1 cellular context compared by ENCODE assay signal in the genomic region with DNA sequence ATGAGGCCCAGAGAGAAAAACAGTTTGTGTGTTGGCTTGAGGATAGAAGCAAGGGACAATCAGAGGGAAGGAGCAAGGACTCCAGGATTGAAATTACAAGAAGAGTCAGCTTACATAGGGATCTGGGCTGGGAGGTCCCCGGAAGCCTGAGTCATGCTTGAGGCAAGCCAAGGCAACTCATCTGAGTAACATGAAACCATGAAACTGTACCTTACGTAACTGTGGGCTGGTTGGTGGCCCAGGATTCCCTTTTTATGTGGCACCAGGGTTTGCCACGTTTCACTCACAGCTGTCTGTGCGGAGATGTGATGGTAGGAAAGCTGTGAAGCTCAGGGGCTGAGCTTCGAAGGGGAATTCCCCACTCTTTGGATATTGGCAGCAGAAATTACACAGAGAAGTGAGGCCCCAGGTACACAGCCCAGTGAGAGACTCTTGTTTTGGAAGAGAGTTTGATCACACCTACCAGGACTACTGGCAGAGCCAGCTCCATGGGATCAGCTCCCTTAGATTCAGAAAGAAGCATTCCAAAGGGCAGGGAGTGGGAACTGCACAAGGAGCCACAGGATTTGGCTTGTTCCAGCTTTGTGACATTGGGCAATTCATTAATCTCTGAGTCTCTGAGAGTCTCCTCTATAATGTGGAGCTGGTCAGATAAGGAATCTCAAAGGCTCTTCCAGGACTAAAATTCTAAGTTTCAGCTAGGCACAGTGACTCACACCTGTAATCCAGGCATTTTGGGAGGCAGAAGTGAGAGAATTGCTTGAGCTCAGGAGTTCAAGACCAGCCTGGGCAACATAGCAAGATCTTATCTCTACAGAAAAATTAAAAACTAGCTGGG.
A peak's percentile ranks its signal among the peaks of the same experiment; 100 is the strongest.
TF ChIP-seq lines count a peak whose summit lies in the region.

No MANE protein-coding gene starts in this region.

TF ChIP-seq in HEK293, 187 proteins besides CTCF, POLR2A, EP300 and RAD21 (continued from another document and continues in another):
- TF ChIP-seq, protein P1, sequence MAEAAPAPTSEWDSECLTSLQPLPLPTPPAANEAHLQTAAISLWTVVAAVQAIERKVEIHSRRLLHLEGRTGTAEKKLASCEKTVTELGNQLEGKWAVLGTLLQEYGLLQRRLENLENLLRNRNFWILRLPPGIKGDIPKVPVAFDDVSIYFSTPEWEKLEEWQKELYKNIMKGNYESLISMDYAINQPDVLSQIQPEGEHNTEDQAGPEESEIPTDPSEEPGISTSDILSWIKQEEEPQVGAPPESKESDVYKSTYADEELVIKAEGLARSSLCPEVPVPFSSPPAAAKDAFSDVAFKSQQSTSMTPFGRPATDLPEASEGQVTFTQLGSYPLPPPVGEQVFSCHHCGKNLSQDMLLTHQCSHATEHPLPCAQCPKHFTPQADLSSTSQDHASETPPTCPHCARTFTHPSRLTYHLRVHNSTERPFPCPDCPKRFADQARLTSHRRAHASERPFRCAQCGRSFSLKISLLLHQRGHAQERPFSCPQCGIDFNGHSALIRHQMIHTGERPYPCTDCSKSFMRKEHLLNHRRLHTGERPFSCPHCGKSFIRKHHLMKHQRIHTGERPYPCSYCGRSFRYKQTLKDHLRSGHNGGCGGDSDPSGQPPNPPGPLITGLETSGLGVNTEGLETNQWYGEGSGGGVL (tag by site-specific recombination; IDR thresholded peaks at IDR 0.05) = no peak
- 0 out of 2 replicates have a peak, but pooled peaks have one; percentile 17 for TF ChIP-seq ZIC2 (tag by site-specific recombination; IDR thresholded peaks at IDR 0.05)
- peak; percentile 70 for TF ChIP-seq ZBTB21 (tag by site-specific recombination; IDR thresholded peaks at IDR 0.05)
- 0 out of 2 replicates have a peak, but pooled peaks have one; percentile 24 for TF ChIP-seq ZNF449 (tag by site-specific recombination; IDR thresholded peaks at IDR 0.05)
- TF ChIP-seq, protein P2, sequence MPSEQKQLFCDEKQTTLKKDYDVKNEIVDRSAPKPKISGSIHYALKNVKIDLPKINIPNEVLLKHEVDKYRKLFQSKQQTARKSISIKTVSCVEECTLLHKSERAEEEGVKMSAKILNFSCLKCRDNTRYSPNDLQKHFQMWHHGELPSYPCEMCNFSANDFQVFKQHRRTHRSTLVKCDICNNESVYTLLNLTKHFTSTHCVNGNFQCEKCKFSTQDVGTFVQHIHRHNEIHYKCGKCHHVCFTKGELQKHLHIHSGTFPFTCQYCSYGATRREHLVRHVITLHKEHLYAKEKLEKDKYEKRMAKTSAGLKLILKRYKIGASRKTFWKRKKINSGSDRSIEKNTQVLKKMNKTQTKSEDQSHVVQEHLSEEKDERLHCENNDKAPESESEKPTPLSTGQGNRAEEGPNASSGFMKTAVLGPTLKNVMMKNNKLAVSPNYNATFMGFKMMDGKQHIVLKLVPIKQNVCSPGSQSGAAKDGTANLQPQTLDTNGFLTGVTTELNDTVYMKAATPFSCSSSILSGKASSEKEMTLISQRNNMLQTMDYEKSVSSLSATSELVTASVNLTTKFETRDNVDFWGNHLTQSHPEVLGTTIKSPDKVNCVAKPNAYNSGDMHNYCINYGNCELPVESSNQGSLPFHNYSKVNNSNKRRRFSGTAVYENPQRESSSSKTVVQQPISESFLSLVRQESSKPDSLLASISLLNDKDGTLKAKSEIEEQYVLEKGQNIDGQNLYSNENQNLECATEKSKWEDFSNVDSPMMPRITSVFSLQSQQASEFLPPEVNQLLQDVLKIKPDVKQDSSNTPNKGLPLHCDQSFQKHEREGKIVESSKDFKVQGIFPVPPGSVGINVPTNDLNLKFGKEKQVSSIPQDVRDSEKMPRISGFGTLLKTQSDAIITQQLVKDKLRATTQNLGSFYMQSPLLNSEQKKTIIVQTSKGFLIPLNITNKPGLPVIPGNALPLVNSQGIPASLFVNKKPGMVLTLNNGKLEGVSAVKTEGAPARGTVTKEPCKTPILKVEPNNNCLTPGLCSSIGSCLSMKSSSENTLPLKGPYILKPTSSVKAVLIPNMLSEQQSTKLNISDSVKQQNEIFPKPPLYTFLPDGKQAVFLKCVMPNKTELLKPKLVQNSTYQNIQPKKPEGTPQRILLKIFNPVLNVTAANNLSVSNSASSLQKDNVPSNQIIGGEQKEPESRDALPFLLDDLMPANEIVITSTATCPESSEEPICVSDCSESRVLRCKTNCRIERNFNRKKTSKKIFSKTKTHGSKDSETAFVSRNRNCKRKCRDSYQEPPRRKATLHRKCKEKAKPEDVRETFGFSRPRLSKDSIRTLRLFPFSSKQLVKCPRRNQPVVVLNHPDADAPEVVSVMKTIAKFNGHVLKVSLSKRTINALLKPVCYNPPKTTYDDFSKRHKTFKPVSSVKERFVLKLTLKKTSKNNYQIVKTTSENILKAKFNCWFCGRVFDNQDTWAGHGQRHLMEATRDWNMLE (tag by site-specific recombination; conservative IDR thresholded peaks at IDR 0.05; ENCODE audit: low read depth) = peak; percentile 62
- peak; percentile 88 for TF ChIP-seq ZNF629 (tag by site-specific recombination; IDR thresholded peaks at IDR 0.05)
- no peak for TF ChIP-seq TCF7L2 (IDR thresholded peaks at IDR 0.05; ENCODE audit: borderline replicate concordance, low read depth, low read length)
- no peak for TF ChIP-seq ZNF433 (tag by site-specific recombination; IDR thresholded peaks at IDR 0.05; ENCODE audit: low read depth)
- TF ChIP-seq ZXDB (tag by site-specific recombination; IDR thresholded peaks at IDR 0.05) = peak; percentile 73
- TF ChIP-seq GLIS1 (tag by site-specific recombination; IDR thresholded peaks at IDR 0.05) = peak; percentile 62
- no peak for TF ChIP-seq ZNF133 (tag by site-specific recombination; IDR thresholded peaks at IDR 0.05)
- TF ChIP-seq KLF7 (tag by site-specific recombination; IDR thresholded peaks at IDR 0.05; ENCODE audit: borderline replicate concordance) = no peak
- TF ChIP-seq, protein P3, sequence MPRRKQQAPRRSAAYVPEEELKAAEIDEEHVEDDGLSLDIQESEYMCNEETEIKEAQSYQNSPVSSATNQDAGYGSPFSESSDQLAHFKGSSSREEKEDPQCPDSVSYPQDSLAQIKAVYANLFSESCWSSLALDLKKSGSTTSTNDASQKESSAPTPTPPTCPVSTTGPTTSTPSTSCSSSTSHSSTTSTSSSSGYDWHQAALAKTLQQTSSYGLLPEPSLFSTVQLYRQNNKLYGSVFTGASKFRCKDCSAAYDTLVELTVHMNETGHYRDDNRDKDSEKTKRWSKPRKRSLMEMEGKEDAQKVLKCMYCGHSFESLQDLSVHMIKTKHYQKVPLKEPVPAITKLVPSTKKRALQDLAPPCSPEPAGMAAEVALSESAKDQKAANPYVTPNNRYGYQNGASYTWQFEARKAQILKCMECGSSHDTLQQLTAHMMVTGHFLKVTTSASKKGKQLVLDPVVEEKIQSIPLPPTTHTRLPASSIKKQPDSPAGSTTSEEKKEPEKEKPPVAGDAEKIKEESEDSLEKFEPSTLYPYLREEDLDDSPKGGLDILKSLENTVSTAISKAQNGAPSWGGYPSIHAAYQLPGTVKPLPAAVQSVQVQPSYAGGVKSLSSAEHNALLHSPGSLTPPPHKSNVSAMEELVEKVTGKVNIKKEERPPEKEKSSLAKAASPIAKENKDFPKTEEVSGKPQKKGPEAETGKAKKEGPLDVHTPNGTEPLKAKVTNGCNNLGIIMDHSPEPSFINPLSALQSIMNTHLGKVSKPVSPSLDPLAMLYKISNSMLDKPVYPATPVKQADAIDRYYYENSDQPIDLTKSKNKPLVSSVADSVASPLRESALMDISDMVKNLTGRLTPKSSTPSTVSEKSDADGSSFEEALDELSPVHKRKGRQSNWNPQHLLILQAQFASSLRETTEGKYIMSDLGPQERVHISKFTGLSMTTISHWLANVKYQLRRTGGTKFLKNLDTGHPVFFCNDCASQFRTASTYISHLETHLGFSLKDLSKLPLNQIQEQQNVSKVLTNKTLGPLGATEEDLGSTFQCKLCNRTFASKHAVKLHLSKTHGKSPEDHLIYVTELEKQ (tag by site-specific recombination; IDR thresholded peaks at IDR 0.05; ENCODE audit: borderline replicate concordance) = peak; percentile 50; the same call in 1 of the 2 replicates
- no peak for TF ChIP-seq ZNF548 (tag by site-specific recombination; IDR thresholded peaks at IDR 0.05)
- peak; percentile 16 for TF ChIP-seq SETDB1 (IDR thresholded peaks at IDR 0.05; ENCODE audit: insufficient read length, low read length)
- TF ChIP-seq ZNF274 (IDR thresholded peaks at IDR 0.05; ENCODE audit: low read length) = no peak
- TF ChIP-seq ZNF274 (tag by site-specific recombination; IDR thresholded peaks at IDR 0.05; ENCODE audit: borderline replicate concordance) = no peak
- peak; percentile 24; the same call in 1 of the 2 replicates for TF ChIP-seq TRIM28 (IDR thresholded peaks at IDR 0.05; ENCODE audit: borderline replicate concordance, low read length)
- TF ChIP-seq ZNF394 (tag by site-specific recombination; IDR thresholded peaks at IDR 0.05; ENCODE audit: borderline replicate concordance) = peak; percentile 31; the same call in 1 of the 2 replicates
- TF ChIP-seq ZNF184 (tag by site-specific recombination; IDR thresholded peaks at IDR 0.05) = peak; percentile 70
- no peak for TF ChIP-seq ZNF544 (tag by site-specific recombination; IDR thresholded peaks at IDR 0.05)
- TF ChIP-seq, protein P4, sequence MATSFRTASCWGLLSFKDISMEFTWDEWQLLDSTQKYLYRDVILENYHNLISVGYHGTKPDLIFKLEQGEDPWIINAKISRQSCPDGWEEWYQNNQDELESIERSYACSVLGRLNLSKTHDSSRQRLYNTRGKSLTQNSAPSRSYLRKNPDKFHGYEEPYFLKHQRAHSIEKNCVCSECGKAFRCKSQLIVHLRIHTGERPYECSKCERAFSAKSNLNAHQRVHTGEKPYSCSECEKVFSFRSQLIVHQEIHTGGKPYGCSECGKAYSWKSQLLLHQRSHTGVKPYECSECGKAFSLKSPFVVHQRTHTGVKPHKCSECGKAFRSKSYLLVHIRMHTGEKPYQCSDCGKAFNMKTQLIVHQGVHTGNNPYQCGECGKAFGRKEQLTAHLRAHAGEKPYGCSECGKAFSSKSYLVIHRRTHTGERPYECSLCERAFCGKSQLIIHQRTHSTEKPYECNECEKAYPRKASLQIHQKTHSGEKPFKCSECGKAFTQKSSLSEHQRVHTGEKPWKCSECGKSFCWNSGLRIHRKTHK (tag by site-specific recombination; IDR thresholded peaks at IDR 0.05) = no peak
- 0 out of 2 replicates have a peak, but pooled peaks have one; percentile 22 for TF ChIP-seq ZNF660 (tag by site-specific recombination; IDR thresholded peaks at IDR 0.05)
- TF ChIP-seq, protein P5, sequence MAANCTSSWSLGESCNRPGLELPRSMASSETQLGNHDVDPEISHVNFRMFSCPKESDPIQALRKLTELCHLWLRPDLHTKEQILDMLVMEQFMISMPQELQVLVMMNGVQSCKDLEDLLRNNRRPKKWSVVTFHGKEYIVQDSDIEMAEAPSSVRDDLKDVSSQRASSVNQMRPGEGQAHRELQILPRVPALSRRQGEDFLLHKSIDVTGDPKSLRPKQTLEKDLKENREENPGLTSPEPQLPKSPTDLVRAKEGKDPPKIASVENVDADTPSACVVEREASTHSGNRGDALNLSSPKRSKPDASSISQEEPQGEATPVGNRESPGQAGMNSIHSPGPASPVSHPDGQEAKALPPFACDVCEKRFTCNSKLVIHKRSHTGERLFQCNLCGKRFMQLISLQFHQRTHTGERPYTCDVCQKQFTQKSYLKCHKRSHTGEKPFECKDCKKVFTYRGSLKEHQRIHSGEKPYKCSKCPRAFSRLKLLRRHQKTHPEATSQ (tag by site-specific recombination; IDR thresholded peaks at IDR 0.05) = peak; percentile 56; the same call in 1 of the 2 replicates
- TF ChIP-seq ZNF561 (tag by site-specific recombination; IDR thresholded peaks at IDR 0.05; ENCODE audit: borderline replicate concordance) = no peak
- TF ChIP-seq MYNN (tag by site-specific recombination; IDR thresholded peaks at IDR 0.05; ENCODE audit: borderline replicate concordance) = peak; percentile 96
- no peak for TF ChIP-seq ZNF416 (tag by site-specific recombination; IDR thresholded peaks at IDR 0.05)
- TF ChIP-seq ZNF777 (tag by site-specific recombination; IDR thresholded peaks at IDR 0.05; ENCODE audit: borderline replicate concordance) = no peak
- TF ChIP-seq, protein P6, sequence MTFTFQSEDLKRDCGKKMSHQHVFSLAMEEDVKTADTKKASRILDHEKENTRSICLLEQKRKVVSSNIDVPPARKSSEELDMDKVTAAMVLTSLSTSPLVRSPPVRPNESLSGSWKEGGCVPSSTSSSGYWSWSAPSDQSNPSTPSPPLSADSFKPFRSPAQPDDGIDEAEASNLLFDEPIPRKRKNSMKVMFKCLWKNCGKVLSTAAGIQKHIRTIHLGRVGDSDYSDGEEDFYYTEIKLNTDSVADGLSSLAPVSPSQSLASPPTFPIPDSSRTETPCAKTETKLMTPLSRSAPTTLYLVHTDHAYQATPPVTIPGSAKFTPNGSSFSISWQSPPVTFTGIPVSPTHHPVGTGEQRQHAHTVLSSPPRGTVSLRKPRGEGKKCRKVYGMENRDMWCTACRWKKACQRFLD (tag by site-specific recombination; IDR thresholded peaks at IDR 0.05) = no peak
- no peak for TF ChIP-seq ZNF664 (tag by site-specific recombination; IDR thresholded peaks at IDR 0.05)
- TF ChIP-seq ZNF658 (tag by site-specific recombination; IDR thresholded peaks at IDR 0.05) = no peak
- TF ChIP-seq PBX3 (CRISPR knock-in tag; IDR thresholded peaks at IDR 0.05) = no peak
- TF ChIP-seq ZNF670 (tag by site-specific recombination; IDR thresholded peaks at IDR 0.05; ENCODE audit: low read depth) = no peak
- no peak for TF ChIP-seq ZNF610 (tag by site-specific recombination; IDR thresholded peaks at IDR 0.05; ENCODE audit: borderline replicate concordance)
- no peak for TF ChIP-seq ZNF701 (tag by site-specific recombination; IDR thresholded peaks at IDR 0.05)
- TF ChIP-seq ZNF335 (tag by site-specific recombination; conservative IDR thresholded peaks at IDR 0.05) = peak; percentile 42
- TF ChIP-seq OSR2 (tag by site-specific recombination; IDR thresholded peaks at IDR 0.05) = peak; percentile 13; the same call in 1 of the 2 replicates
